8 cellular contexts compared by ENCODE assay signal in the genomic region with DNA sequence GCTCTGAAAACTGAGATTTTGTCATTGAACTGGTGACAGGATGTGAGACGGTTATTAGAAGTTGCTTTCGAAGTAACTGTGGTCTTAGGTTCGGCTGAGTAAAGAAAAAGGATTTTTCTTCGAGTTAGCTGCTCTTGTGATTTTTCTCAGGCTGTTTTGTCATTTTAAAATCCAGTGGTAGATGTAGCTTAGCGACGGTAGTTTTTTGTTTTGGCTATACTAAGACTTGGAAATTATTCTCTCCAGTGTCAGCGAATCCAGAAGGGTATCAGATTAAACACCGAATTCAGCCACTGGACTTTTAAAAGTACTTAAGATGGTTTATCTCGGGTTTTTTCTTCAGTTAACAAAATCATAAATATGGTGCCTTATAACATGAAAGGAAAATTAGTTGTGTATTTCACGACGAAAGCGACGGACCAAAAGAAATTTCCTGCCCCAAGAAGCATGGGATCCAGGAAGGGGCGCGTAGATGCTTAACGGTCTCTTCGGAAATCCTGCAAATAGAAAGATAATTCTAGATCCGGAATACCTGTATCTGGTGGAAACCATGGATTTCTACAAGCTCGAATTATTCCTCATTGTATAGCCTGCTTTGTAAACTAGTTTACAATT. TPM values are rescaled to one million over a fixed set of nuclear protein-coding genes. Genes with fewer than 3 reads are reported as not detected.
DNase-seq lines count a peak whose midpoint lies in the region; ATAC-seq and TF ChIP-seq lines count a peak whose summit lies in the region.

No MANE protein-coding gene starts in this region.

- peak; percentile 2 for TF ChIP-seq CTCF in CD14-positive monocyte (IDR thresholded peaks at IDR 0.05)
- no peak for TF ChIP-seq CTCF in neural crest cell (conservative IDR thresholded peaks at IDR 0.05)

- H3K9ac ChIP-seq in NT2/D1 (ENCODE audit: insufficient read length, low read depth), result peak overlapping the region; percentile 94

- H3K27me3 Mint-ChIP-seq in CD14-positive monocyte (ENCODE audit: low read depth in 3 of 3) (peaks cover 0 to 2% (median 1%) of the 10 kb centered on the region in 3 donors), neural crest cell (ENCODE audit: low read depth) (no peaks in the 10 kb centered on the region)
- peaks cover 0 to under 1% of the 10 kb centered on the region in 2 donors for H3K27me3 Mint-ChIP-seq in effector memory CD8-positive, alpha-beta T cell

- peaks cover 4% of the 10 kb centered on the region for H3K4me1 ChIP-seq in NT2/D1 (ENCODE audit: insufficient read depth, insufficient read length)

- H3K27me3 ChIP-seq in NT2/D1 (ENCODE audit: insufficient read depth, insufficient read length), result peaks cover 7% of the 10 kb centered on the region

- peaks cover 40% of the 10 kb centered on the region for H3K4me1 Mint-ChIP-seq in CD14-positive monocyte
- H3K4me1 Mint-ChIP-seq in effector memory CD8-positive, alpha-beta T cell (ENCODE audit: low read depth in 2 of 2), result peaks cover 22 to 34% of the 10 kb centered on the region in 2 donors
- H3K4me1 Mint-ChIP-seq in neural crest cell, result peaks cover 38% of the 10 kb centered on the region

- H3K36me3 Mint-ChIP-seq in CD14-positive monocyte (peaks cover 23 to 29% of the 10 kb centered on the region in 2 donors), neural crest cell (ENCODE audit: low read depth) (peaks cover 15% of the 10 kb centered on the region)
- H3K36me3 Mint-ChIP-seq in effector memory CD8-positive, alpha-beta T cell (ENCODE audit: insufficient read depth), result peaks cover 46% of the 10 kb centered on the region

- H3K9me3 Mint-ChIP-seq in CD14-positive monocyte, result no peaks in the 10 kb centered on the region
- H3K9me3 Mint-ChIP-seq in effector memory CD8-positive, alpha-beta T cell, result no peaks in the 10 kb centered on the region
- H3K9me3 Mint-ChIP-seq in neural crest cell, result no peaks in the 10 kb centered on the region

- H3K36me3 ChIP-seq in NT2/D1 (ENCODE audit: insufficient read depth, insufficient read length, low read length), result peaks cover 46% of the 10 kb centered on the region

- DNase-seq in CD14-positive monocyte (ENCODE audit: low spot score) (no peak), NT2/D1 (ENCODE audit: low read depth, low spot score) (no peak), neural crest cell (ENCODE audit: low read depth, low spot score) (no peak), NCI-H187 treated with DMSO at 0.1 percent for 48 hours (lab: John Stamatoyannopoulos, UW) (no peak), head of caudate nucleus (no peak), activated gamma-delta T cell treated with Interleukin-2 at 50 U/mL for 16 hours (no peak)
- DNase-seq in effector memory CD8-positive, alpha-beta T cell, result no peak

- no peak for ATAC-seq in effector memory CD8-positive, alpha-beta T cell (replicated peaks)
- ATAC-seq in GM18907 (IDR thresholded peaks at IDR 0.05; ENCODE audit: unreplicated experiment), result no peak

- peak overlapping the region; percentile 82 for H3K4me3 ChIP-seq in NT2/D1 (ENCODE audit: insufficient read length, low read depth)

- intact Hi-C loops in CD14-positive monocyte (cut with micrococcal nuclease) (loop anchor here (10.0 kb wide), 1 partner anchor 178 kb away; a partner anchor contains a TSS), head of caudate nucleus (cut with DNase I) (loop anchor here (5.0 kb wide), 2 partner anchors 55 to 175 kb away; a partner anchor contains a TSS)

- H3K27ac Mint-ChIP-seq in CD14-positive monocyte, result peak overlapping the region; percentile 87 to 98 (median 92)
- H3K27ac Mint-ChIP-seq in effector memory CD8-positive, alpha-beta T cell, result peak overlapping the region; percentile 85 to 96
- peak overlapping the region; percentile 83 for H3K27ac Mint-ChIP-seq in neural crest cell (ENCODE audit: unreplicated experiment)

- H3K9me3 ChIP-seq in NT2/D1 (ENCODE audit: insufficient read depth, low read length), result no peaks in the 10 kb centered on the region

- H3K4me3 Mint-ChIP-seq in CD14-positive monocyte (peak overlapping the region; percentile 76 to 89), neural crest cell (peak overlapping the region; percentile 82)
- peak overlapping the region; percentile 87 to 91 for H3K4me3 Mint-ChIP-seq in effector memory CD8-positive, alpha-beta T cell

RNA-seq across cellular contexts. Expression of a gene that starts 1.2 kb away (rescaled TPM):
- polyA plus RNA-seq in CD14-positive monocyte, result 1 to 10 TPM in 1 of 2 donors, not detected in 1; 3.8 TPM
- total RNA-seq in neural crest cell, result 18.8 TPM in 2 replicates

RNA-seq across cellular contexts. Expression of a gene that starts 27.2 kb away (rescaled TPM):
- polyA plus RNA-seq in CD14-positive monocyte, result 1 to 10 TPM in 1 of 2 donors, under 1 TPM in 1; 0.13 to 1.3 TPM
- 7.6 and 8.8 TPM in 2 replicates for total RNA-seq in neural crest cell

RNA-seq across cellular contexts. Expression of a gene that starts 56.5 kb away (rescaled TPM):
- not detected for polyA plus RNA-seq in CD14-positive monocyte
- 6.4 and 7.7 TPM in 2 replicates for total RNA-seq in neural crest cell
